Comparison of ENCODE assay signal across 10 cellular contexts in the genomic region with DNA sequence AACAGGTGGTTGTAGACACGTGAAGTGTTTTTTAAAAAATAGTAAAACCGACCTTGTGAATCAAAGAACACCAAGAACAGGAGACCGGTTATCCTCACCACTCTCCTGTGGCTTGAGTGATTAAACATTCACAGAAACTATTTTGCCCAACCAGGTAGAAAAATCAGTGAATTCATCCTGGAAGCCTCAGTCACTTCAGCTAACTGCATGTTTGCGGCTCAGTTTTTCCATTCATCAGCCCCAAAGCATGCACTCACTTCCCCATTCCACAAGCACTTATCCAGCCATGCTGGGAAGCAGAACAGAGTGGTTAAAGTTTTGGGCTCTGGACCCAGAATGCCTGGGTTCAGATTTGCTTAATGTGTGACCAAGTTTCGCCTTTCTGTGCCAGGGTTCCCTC. TPM values are rescaled to one million over a fixed set of nuclear protein-coding genes. Genes with fewer than 3 reads are reported as not detected.
A peak's percentile ranks its signal among the peaks of the same experiment; 100 is the strongest.
DNase-seq lines count a peak whose midpoint lies in the region; ATAC-seq and TF ChIP-seq lines count a peak whose summit lies in the region.
"Had no signal": no experiment of that assay in that cellular context is flagged by ENCODE, and none has a peak within 500 bp of the region (broad histone marks: within the 10 kb centered on the region; RNA-seq: fewer than 3 reads in every experiment).

No MANE protein-coding gene starts in this region.

- H3K4me1 Mint-ChIP-seq in Caco-2 (ENCODE audit: low read depth, unreplicated experiment): peaks cover 28% of the 10 kb centered on the region
- no peaks in the 10 kb centered on the region for H3K4me1 Mint-ChIP-seq in activated T-helper 1 cell treated with anti-CD3 and anti-CD28 coated beads, Interleukin-12 subunit alpha, Interleukin-12 subunit beta, Interleukin-2, Interleukin-4 antibody, amounts not matched to agents 30 ng/mL and 10 ng/mL and 1 ng/mL, durations not matched to agents 14 hours and 24 hours and 36 hours (ENCODE audit: low read depth)

- no peak for TF ChIP-seq POLR2A in lower leg skin (IDR thresholded peaks at IDR 0.05)

- H3K36me3 ChIP-seq in Caco-2 (ENCODE audit: control insufficient read depth, insufficient read depth, low read length) (peaks cover 3% of the 10 kb centered on the region; the same call in 1 of the 2 replicates), mesodermal cell (ENCODE audit: control insufficient read depth, insufficient read depth, low read length) (peaks cover 28% of the 10 kb centered on the region), OCI-LY7 (ENCODE audit: insufficient read depth, low read length) (no peaks in the 10 kb centered on the region)
- H3K36me3 ChIP-seq: SJSA1 had no signal

- TF ChIP-seq RAD21 in Ishikawa (IDR thresholded peaks at IDR 0.05; ENCODE audit: low read depth): no peak

- H3K4me3 Mint-ChIP-seq in Caco-2 (ENCODE audit: unreplicated experiment): peak overlapping the region; percentile 77
- H3K4me3 Mint-ChIP-seq in activated T-helper 1 cell treated with anti-CD3 and anti-CD28 coated beads, Interleukin-12 subunit alpha, Interleukin-12 subunit beta, Interleukin-2, Interleukin-4 antibody, amounts not matched to agents 30 ng/mL and 10 ng/mL and 1 ng/mL, durations not matched to agents 14 hours and 24 hours and 36 hours: no peak overlapping the region

- no peaks in the 10 kb centered on the region for H3K79me2 ChIP-seq in OCI-LY7 (ENCODE audit: insufficient read depth, low read depth, low read length)

- 71 to 74% methylated on average over 3 of the region's 5 CpGs for WGBS in mesodermal cell (ENCODE audit: insufficient coverage in 2 of 2), 2 experiments
- WGBS in lower leg skin, 2 donors: 49 to 53% methylated on average over 5 of the region's 5 CpGs

- POLR2A ChIA-PET in Caco-2 (lab: Charles Lee) (no interaction called here), OCI-LY7 (lab: Charles Lee) (no interaction called here)

- H3K27ac ChIP-seq in coronary artery (no peak overlapping the region), mesodermal cell (ENCODE audit: low read depth, low read length, severe bottlenecking) (peak overlapping the region; percentile 66), OCI-LY7 (ENCODE audit: low read depth, low read length, poor library complexity, severe bottlenecking) (no peak overlapping the region)
- H3K27ac ChIP-seq: SJSA1 had no signal

- H2AFZ ChIP-seq in OCI-LY7 (ENCODE audit: low read length): no peak overlapping the region

- TF ChIP-seq CTCF in Caco-2 (IDR thresholded peaks at IDR 0.05; ENCODE audit: insufficient read depth in 1 of 2, low read depth in 1 of 2, low read length in 1 of 2, severe bottlenecking in 1 of 2, unreplicated experiment in 1 of 2) (no peak), coronary artery (IDR thresholded peaks at IDR 0.05) (no peak), OCI-LY7 (conservative IDR thresholded peaks at IDR 0.05; ENCODE audit: low read length) (no peak), lower leg skin (IDR thresholded peaks at IDR 0.05) (no peak)

- BruUV-seq in Caco-2 (replicated peaks; lab: Mats Ljungman, UMichigan): no TSS peak
- BruUV-seq in OCI-LY7 (replicated peaks; lab: Mats Ljungman, UMichigan): no TSS peak

- H3K4me3 ChIP-seq in Caco-2 (ENCODE audit: low read depth, low read length) (peak overlapping the region; percentile 71), coronary artery (peak overlapping the region; percentile 63), mesodermal cell (ENCODE audit: extremely low read depth, insufficient read depth, low read length, poor library complexity, severe bottlenecking) (peak overlapping the region; percentile 46), OCI-LY7 (ENCODE audit: low read depth, low read length, poor library complexity, severe bottlenecking) (no peak overlapping the region), lower leg skin (ENCODE audit: low read depth, poor library complexity, severe bottlenecking) (no peak overlapping the region)
- H3K4me3 ChIP-seq: SJSA1 had no signal

- H3K27me3 ChIP-seq in Caco-2 (replicated peaks; ENCODE audit: control insufficient read depth, insufficient read depth, low read length): no peaks in the 10 kb centered on the region

- H3K27me3 Mint-ChIP-seq in Caco-2 (ENCODE audit: insufficient read depth, unreplicated experiment): no peaks in the 10 kb centered on the region
- H3K27me3 Mint-ChIP-seq in activated T-helper 1 cell treated with anti-CD3 and anti-CD28 coated beads, Interleukin-12 subunit alpha, Interleukin-12 subunit beta, Interleukin-2, Interleukin-4 antibody, amounts not matched to agents 30 ng/mL and 10 ng/mL and 1 ng/mL, durations not matched to agents 14 hours and 24 hours and 36 hours (ENCODE audit: insufficient read depth): peaks cover 28% of the 10 kb centered on the region

- H3K9me3 ChIP-seq in Caco-2: no peaks in the 10 kb centered on the region
- no peaks in the 10 kb centered on the region for H3K9me3 ChIP-seq in mesodermal cell (ENCODE audit: control insufficient read depth, low read length)
- no peaks in the 10 kb centered on the region for H3K9me3 ChIP-seq in OCI-LY7 (ENCODE audit: low read length)
- H3K9me3 ChIP-seq: SJSA1 had no signal

- no peak overlapping the region for H3K27ac Mint-ChIP-seq in Caco-2 (ENCODE audit: unreplicated experiment)
- H3K27ac Mint-ChIP-seq in activated T-helper 1 cell treated with anti-CD3 and anti-CD28 coated beads, Interleukin-12 subunit alpha, Interleukin-12 subunit beta, Interleukin-2, Interleukin-4 antibody, amounts not matched to agents 30 ng/mL and 10 ng/mL and 1 ng/mL, durations not matched to agents 14 hours and 24 hours and 36 hours: no peak overlapping the region
- H3K27ac Mint-ChIP-seq: activated T-cell treated with anti-CD3 and anti-CD28 coated beads, Interleukin-2, amount 50 U/mL, for 72 hours had no signal

- no peaks in the 10 kb centered on the region for H3K9me2 ChIP-seq in OCI-LY7 (ENCODE audit: insufficient read depth, low read length)

- H3K4me2 ChIP-seq in OCI-LY7 (ENCODE audit: low read length): no peak overlapping the region

- H3K9me3 Mint-ChIP-seq in Caco-2 (ENCODE audit: unreplicated experiment): no peaks in the 10 kb centered on the region
- no peaks in the 10 kb centered on the region for H3K9me3 Mint-ChIP-seq in activated T-helper 1 cell treated with anti-CD3 and anti-CD28 coated beads, Interleukin-12 subunit alpha, Interleukin-12 subunit beta, Interleukin-2, Interleukin-4 antibody, amounts not matched to agents 30 ng/mL and 10 ng/mL and 1 ng/mL, durations not matched to agents 14 hours and 24 hours and 36 hours
- H3K9me3 Mint-ChIP-seq: activated T-cell treated with anti-CD3 and anti-CD28 coated beads, Interleukin-2, amount 50 U/mL, for 72 hours had no signal

- DNase-seq in Caco-2 (no peak), coronary artery (ENCODE audit: low spot score) (no peak), OCI-LY7 (ENCODE audit: low spot score) (no peak), lower leg skin (ENCODE audit: low spot score in 2 of 2) (no peak)
- DNase-seq in activated T-helper 1 cell treated with anti-CD3 and anti-CD28 coated beads, Interleukin-12 subunit alpha, Interleukin-12 subunit beta, Interleukin-2, Interleukin-4 antibody, amounts not matched to agents 30 ng/mL and 10 ng/mL and 1 ng/mL, durations not matched to agents 14 hours and 24 hours and 36 hours (ENCODE audit: low spot score): no peak
- DNase-seq: activated T-cell treated with anti-CD3 and anti-CD28 coated beads, Interleukin-2, amount 50 U/mL, for 72 hours had no signal

- intact Hi-C loops in Caco-2 (cut with micrococcal nuclease; ENCODE audit: unreplicated experiment) (loop anchor here (1.0 kb wide), 1 partner anchor 23 kb away; no protein-coding TSS in a partner anchor), OCI-LY7 (cut with micrococcal nuclease; ENCODE audit: unreplicated experiment) (no loop called here), lower leg skin (cut with DNase I; ENCODE audit: low total_unique reads) (no loop called here)
- intact Hi-C loops in activated T-helper 1 cell treated with anti-CD3 and anti-CD28 coated beads, Interleukin-12 subunit alpha, Interleukin-12 subunit beta, Interleukin-2, Interleukin-4 antibody, amounts not matched to agents 30 ng/mL and 10 ng/mL and 1 ng/mL, durations not matched to agents 14 hours and 24 hours and 36 hours (cut with micrococcal nuclease): no loop called here

- no peaks in the 10 kb centered on the region for H4K20me1 ChIP-seq in OCI-LY7 (ENCODE audit: insufficient read depth, low read length)

- TF ChIP-seq EP300 in Ishikawa (IDR thresholded peaks at IDR 0.05; ENCODE audit: borderline replicate concordance): peak; percentile 41; the same call in 1 of the 2 replicates

- ATAC-seq in GM21576 (IDR thresholded peaks at IDR 0.05; ENCODE audit: unreplicated experiment): no peak

- peaks cover 47% of the 10 kb centered on the region for H3K4me1 ChIP-seq in Caco-2
- H3K4me1 ChIP-seq in mesodermal cell (ENCODE audit: control insufficient read depth, insufficient read depth, low read length, poor library complexity, severe bottlenecking): peaks cover 29% of the 10 kb centered on the region
- H3K4me1 ChIP-seq in OCI-LY7 (ENCODE audit: insufficient read depth, low read length, poor library complexity, severe bottlenecking): no peaks in the 10 kb centered on the region

- CTCF ChIA-PET in Caco-2 (lab: Charles Lee) (no interaction called here), OCI-LY7 (lab: Charles Lee; ENCODE audit: unreplicated experiment) (no interaction called here)

- peaks cover 22% of the 10 kb centered on the region for H3K36me3 Mint-ChIP-seq in Caco-2 (ENCODE audit: insufficient read depth, unreplicated experiment)
- H3K36me3 Mint-ChIP-seq in activated T-helper 1 cell treated with anti-CD3 and anti-CD28 coated beads, Interleukin-12 subunit alpha, Interleukin-12 subunit beta, Interleukin-2, Interleukin-4 antibody, amounts not matched to agents 30 ng/mL and 10 ng/mL and 1 ng/mL, durations not matched to agents 14 hours and 24 hours and 36 hours (ENCODE audit: low read depth): no peaks in the 10 kb centered on the region

TF ChIP-seq in Ishikawa, 13 proteins besides CTCF, POLR2A, EP300 and RAD21 (continues in another document):
- TF ChIP-seq FOXM1 (IDR thresholded peaks at IDR 0.05; ENCODE audit: borderline replicate concordance, low read depth): no peak

RNA-seq across cellular contexts. Expression of gene LRRN4, which starts 2.4 kb away (rescaled TPM):
- total RNA-seq in Caco-2 (2022) (17.9 and 19.6 TPM in 2 replicates), OCI-LY7 (2022) (not detected in 2 replicates), lower leg skin (not detected)
- 34.4 TPM for polyA plus RNA-seq in mesodermal cell (2013, experiment 1 of 2)
- 33.8 TPM for polyA plus RNA-seq in mesodermal cell (2013, experiment 2 of 2)
- not detected in 2 replicates for total RNA-seq in OCI-LY7 (2014; rRNA removed; shearing (Covaris generic))
- total RNA-seq in activated T-helper 1 cell treated with anti-CD3 and anti-CD28 coated beads, Interleukin-12 subunit alpha, Interleukin-12 subunit beta, Interleukin-2, Interleukin-4 antibody, amounts not matched to agents 30 ng/mL and 10 ng/mL and 1 ng/mL, durations not matched to agents 14 hours and 24 hours and 36 hours: not detected in 2 replicates
- total RNA-seq: activated T-cell treated with anti-CD3 and anti-CD28 coated beads, Interleukin-2, amount 50 U/mL, for 72 hours; SJSA1 had no signal

RNA-seq across cellular contexts. Expression of gene CRLS1, which starts 45.6 kb away (rescaled TPM):
- total RNA-seq in Caco-2 (2022): 82.3 and 94.6 TPM in 2 replicates
- polyA plus RNA-seq in mesodermal cell (2013, experiment 1 of 2): 70.2 TPM
- 65.5 TPM for polyA plus RNA-seq in mesodermal cell (2013, experiment 2 of 2)
- total RNA-seq in OCI-LY7 (2014; rRNA removed; shearing (Covaris generic)): 25.9 and 45.6 TPM in 2 replicates
- 36.1 and 44.9 TPM in 2 replicates for total RNA-seq in OCI-LY7 (2022)
- total RNA-seq in lower leg skin: 10 to 100 TPM; 23.0 to 29.0 (median 25.3) TPM
- 48.7 and 60.5 TPM in 2 replicates for total RNA-seq in activated T-helper 1 cell treated with anti-CD3 and anti-CD28 coated beads, Interleukin-12 subunit alpha, Interleukin-12 subunit beta, Interleukin-2, Interleukin-4 antibody, amounts not matched to agents 30 ng/mL and 10 ng/mL and 1 ng/mL, durations not matched to agents 14 hours and 24 hours and 36 hours

Comparison
In these comparisons a context has a peak if more than half of its experiments do, and no peak if none do; other contexts are left out.
1. H3K4me3 ChIP-seq: peak in Caco-2 (single experiment), coronary artery (single experiment) and mesodermal cell (single experiment); none in OCI-LY7 (single experiment) and lower leg skin (single experiment).
2. RNA of gene LRRN4, which starts 2.4 kb away (total RNA-seq): 17.9 to 19.6 TPM in Caco-2; not detected in lower leg skin, not detected in OCI-LY7 and not detected in activated T-helper 1 cell treated with anti-CD3 and anti-CD28 coated beads, Interleukin-12 subunit alpha, Interleukin-12 subunit beta, Interleukin-2, Interleukin-4 antibody, amounts not matched to agents 30 ng/mL and 10 ng/mL and 1 ng/mL, durations not matched to agents 14 hours and 24 hours and 36 hours; every median in the first group is over 10 times any median in the second.